11 cellular contexts compared by ENCODE assay signal in genomic region chr19:19458110-19458816, GRCh38. TPM values are rescaled to one million over a fixed set of nuclear protein-coding genes. Genes with fewer than 3 reads are reported as not detected.
A peak's percentile ranks its signal among the peaks of the same experiment; 100 is the strongest.
DNase-seq lines count a peak whose midpoint lies in the region; ATAC-seq and TF ChIP-seq lines count a peak whose summit lies in the region.
"Had no signal": no experiment of that assay in that cellular context is flagged by ENCODE, and none has a peak within 500 bp of the region (broad histone marks: within the 10 kb centered on the region; RNA-seq: fewer than 3 reads in every experiment).

No MANE protein-coding gene starts in this region.

- no peak for TF ChIP-seq CTCF in HL-60 (IDR thresholded peaks at IDR 0.05; ENCODE audit: insufficient read depth, low read length)

- H3K27ac ChIP-seq in BLaER1, result peak overlapping the region; percentile 80
- H3K27ac ChIP-seq in HL-60 (replicated peaks), result peak overlapping the region; percentile 10; the same call in 1 of the 2 replicates
- no peak overlapping the region for H3K27ac ChIP-seq in SJCRH30

- H3K9me3 Mint-ChIP-seq in activated naive CD8-positive, alpha-beta T cell treated with anti-CD3 and anti-CD28 coated beads, Interleukin-2, amount 50 U/mL, for 24 hours, result no peaks in the 10 kb centered on the region
- H3K9me3 Mint-ChIP-seq in naive thymus-derived CD8-positive, alpha-beta T cell, result no peaks in the 10 kb centered on the region

- H3K27ac Mint-ChIP-seq in activated naive CD8-positive, alpha-beta T cell treated with anti-CD3 and anti-CD28 coated beads, Interleukin-2, amount 50 U/mL, for 24 hours, result peak overlapping the region; percentile 91
- peak overlapping the region; percentile 93 to 99 (median 98) for H3K27ac Mint-ChIP-seq in naive thymus-derived CD8-positive, alpha-beta T cell

- no peak overlapping the region for H3K4me3 Mint-ChIP-seq in activated naive CD8-positive, alpha-beta T cell treated with anti-CD3 and anti-CD28 coated beads, Interleukin-2, amount 50 U/mL, for 24 hours
- H3K4me3 Mint-ChIP-seq in naive thymus-derived CD8-positive, alpha-beta T cell, result peak overlapping the region in 9 of 10 donors; percentile 12 to 97 (median 89)

- no peak for TF ChIP-seq POLR2A in GM18505 (IDR thresholded peaks at IDR 0.05; ENCODE audit: borderline replicate concordance, extremely low read depth, insufficient read depth, insufficient read length)

- H4K20me1 ChIP-seq in BLaER1, result peaks cover 100% of the 10 kb centered on the region

- DNase-seq in HL-60 (ENCODE audit: low read depth in 1 of 2, low spot score in 1 of 2) (no peak), UCSD-AML1 (lab: John Stamatoyannopoulos, UW; ENCODE audit: unreplicated experiment) (no peak), SJCRH30 (no peak), NCI-H748 treated with DMSO at 0.1 percent for 48 hours (lab: John Stamatoyannopoulos, UW) (no peak)
- no peak for DNase-seq in activated naive CD8-positive, alpha-beta T cell treated with anti-CD3 and anti-CD28 coated beads, Interleukin-2, amount 50 U/mL, for 24 hours
- no peak for DNase-seq in naive thymus-derived CD8-positive, alpha-beta T cell
- DNase-seq: activated CD8-positive, alpha-beta memory T cell treated with anti-CD3 and anti-CD28 coated beads for 24 hours; DMS79 treated with DMSO at 0.1 percent for 48 hours had no signal

- peaks cover 29% of the 10 kb centered on the region for H3K36me3 ChIP-seq in BLaER1
- peaks cover 4% of the 10 kb centered on the region; the same call in 1 of the 2 replicates for H3K36me3 ChIP-seq in SJCRH30
- H3K36me3 ChIP-seq: thoracic aorta had no signal

- peaks cover 13% of the 10 kb centered on the region for H3K36me3 Mint-ChIP-seq in activated naive CD8-positive, alpha-beta T cell treated with anti-CD3 and anti-CD28 coated beads, Interleukin-2, amount 50 U/mL, for 24 hours (ENCODE audit: low read depth)
- peaks cover 0 to 6% (median 0%) of the 10 kb centered on the region in 3 donors for H3K36me3 Mint-ChIP-seq in naive thymus-derived CD8-positive, alpha-beta T cell

- POLR2A ChIA-PET in naive thymus-derived CD8-positive, alpha-beta T cell (lab: Charles Lee), result interaction anchor here (0.6 to 3.8 kb wide), 7 partner anchors 10 to 57 kb away, joined by 3 to 26 read pairs (median 3); partner anchors contain the start of gene GATAD2A

- H3K9me3 ChIP-seq in BLaER1 (no peaks in the 10 kb centered on the region), SJCRH30 (replicated peaks) (no peaks in the 10 kb centered on the region)
- H3K9me3 ChIP-seq: thoracic aorta had no signal

- H3K27me3 Mint-ChIP-seq in activated naive CD8-positive, alpha-beta T cell treated with anti-CD3 and anti-CD28 coated beads, Interleukin-2, amount 50 U/mL, for 24 hours, result no peaks in the 10 kb centered on the region
- H3K27me3 Mint-ChIP-seq in naive thymus-derived CD8-positive, alpha-beta T cell, result no peaks in the 10 kb centered on the region

- peaks cover 76% of the 10 kb centered on the region for H3K4me1 Mint-ChIP-seq in activated naive CD8-positive, alpha-beta T cell treated with anti-CD3 and anti-CD28 coated beads, Interleukin-2, amount 50 U/mL, for 24 hours
- H3K4me1 Mint-ChIP-seq in naive thymus-derived CD8-positive, alpha-beta T cell, result peaks cover 34 to 82% (median 75%) of the 10 kb centered on the region in 4 donors

- H3K4me1 ChIP-seq in BLaER1 (peaks cover 86% of the 10 kb centered on the region), SJCRH30 (peaks cover 26% of the 10 kb centered on the region)

- H3K4me3 ChIP-seq in BLaER1 (no peak overlapping the region), HL-60 (replicated peaks; ENCODE audit: insufficient read depth, low read length) (no peak overlapping the region), SJCRH30 (no peak overlapping the region)
- H3K4me3 ChIP-seq: thoracic aorta had no signal

- no peak for ATAC-seq in activated naive CD8-positive, alpha-beta T cell treated with anti-CD3 and anti-CD28 coated beads, Interleukin-2, amount 50 U/mL, for 24 hours
- ATAC-seq in naive thymus-derived CD8-positive, alpha-beta T cell, result no peak
- no peak for ATAC-seq in GM18505 (IDR thresholded peaks at IDR 0.05; ENCODE audit: unreplicated experiment)

- peak overlapping the region; percentile 99 for H3K4me2 ChIP-seq in BLaER1

- H3K27me3 ChIP-seq in BLaER1 (no peaks in the 10 kb centered on the region), HL-60 (ENCODE audit: insufficient read depth, poor library complexity, severe bottlenecking) (no peaks in the 10 kb centered on the region), SJCRH30 (no peaks in the 10 kb centered on the region)

- peak overlapping the region; percentile 56 for H3K9ac ChIP-seq in BLaER1

RNA-seq across cellular contexts. Expression of gene GATAD2A, which starts 52.8 kb away (rescaled TPM):
- 100 to 1,000 TPM; 101 to 107 TPM for total RNA-seq in naive thymus-derived CD8-positive, alpha-beta T cell
- 10 to 100 TPM; 14.5 to 35.1 (median 20.2) TPM for polyA plus RNA-seq in naive thymus-derived CD8-positive, alpha-beta T cell
- total RNA-seq in SJCRH30 (2014; rRNA removed; shearing (Covaris generic)), result 99.6 and 101 TPM in 2 replicates

RNA-seq across cellular contexts. Expression of gene TSSK6, which starts 57.1 kb away (rescaled TPM):
- 10 to 100 TPM in 1 of 2 experiments, 1 to 10 TPM in 1; 9.3 to 10.8 TPM for total RNA-seq in naive thymus-derived CD8-positive, alpha-beta T cell
- polyA plus RNA-seq in naive thymus-derived CD8-positive, alpha-beta T cell, result 1 to 10 TPM in 2 of 3 donors, under 1 TPM in 1; 0.59 to 3.7 (median 3.1) TPM
- 1.7 and 1.8 TPM in 2 replicates for total RNA-seq in SJCRH30 (2014; rRNA removed; shearing (Covaris generic))

RNA-seq across cellular contexts. Expression of gene NDUFA13, which starts 57.8 kb away (rescaled TPM):
- 100 to 1,000 TPM; 177 to 180 TPM for total RNA-seq in naive thymus-derived CD8-positive, alpha-beta T cell
- 100 to 1,000 TPM; 329 to 360 (median 338) TPM for polyA plus RNA-seq in naive thymus-derived CD8-positive, alpha-beta T cell
- total RNA-seq in SJCRH30 (2014; rRNA removed; shearing (Covaris generic)), result 158 and 210 TPM in 2 replicates
